13 cellular contexts compared by ENCODE assay signal in the genomic region with DNA sequence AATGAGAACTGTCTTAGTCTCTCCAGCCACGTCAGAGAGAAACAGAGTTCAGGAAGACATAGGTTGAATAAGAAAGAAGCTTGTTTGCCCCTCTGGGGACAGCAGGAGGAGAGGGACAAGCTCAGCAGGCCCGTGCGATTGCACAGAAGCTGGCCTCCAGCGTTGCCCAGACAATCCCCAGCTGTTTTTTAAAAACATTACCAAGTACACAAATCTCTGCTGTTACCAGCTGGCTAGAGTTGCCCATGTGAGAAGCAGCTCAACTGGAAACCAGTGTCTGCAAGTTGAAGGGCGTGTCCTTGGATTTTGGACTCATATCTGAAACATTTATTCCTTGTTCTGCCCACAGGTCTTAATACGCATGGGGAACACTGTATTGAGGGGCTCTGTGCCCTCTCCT.
DNase-seq lines count a peak whose midpoint lies in the region; ATAC-seq, FAIRE-seq and TF ChIP-seq lines count a peak whose summit lies in the region.
"Had no signal": no experiment of that assay in that cellular context is flagged by ENCODE, and none has a peak within 500 bp of the region (broad histone marks: within the 10 kb centered on the region; RNA-seq: fewer than 3 reads in every experiment).

No MANE protein-coding gene starts in this region.

- no peak overlapping the region for H3K4ac ChIP-seq in H9 (ENCODE audit: low read depth, low read length)
- no peak overlapping the region for H3K4ac ChIP-seq in neuronal stem cell (ENCODE audit: low read length)

- H3K9me3 Mint-ChIP-seq in CD4-positive, CD25-positive, alpha-beta regulatory T cell = peaks cover 0 to 2% (median 0%) of the 10 kb centered on the region in 7 donors
- no peaks in the 10 kb centered on the region for H3K9me3 Mint-ChIP-seq in H9

- no peak overlapping the region for H3K18ac ChIP-seq in H9 (ENCODE audit: insufficient read length, low read depth, low read length)
- no peak overlapping the region for H3K18ac ChIP-seq in neuronal stem cell (ENCODE audit: low read length)

- H4K5ac ChIP-seq in H9 (ENCODE audit: insufficient read length, low read depth, low read length) = no peak overlapping the region

- no peak for TF ChIP-seq CTCF in H9 (conservative IDR thresholded peaks at IDR 0.05)
- no peak for TF ChIP-seq CTCF in bronchial epithelial cell (IDR thresholded peaks at IDR 0.05; ENCODE audit: insufficient read depth, low read length, severe bottlenecking)

- H3K4me3 ChIP-seq in CD4-positive, CD25-positive, alpha-beta regulatory T cell (ENCODE audit: low read depth, low read length) = peak overlapping the region; percentile 70
- H3K4me3 ChIP-seq in bronchial epithelial cell (ENCODE audit: low read depth, low read length) = no peak overlapping the region
- H3K4me3 ChIP-seq in neuronal stem cell (ENCODE audit: low read length in 2 of 2) = no peak overlapping the region
- H3K4me3 ChIP-seq: gastrocnemius medialis, prostate gland had no signal

- peak overlapping the region in 3 of 4 donors; percentile 54 to 82 (median 72) for H3K4me3 Mint-ChIP-seq in CD4-positive, CD25-positive, alpha-beta regulatory T cell
- no peak overlapping the region for H3K4me3 Mint-ChIP-seq in H9

- H2BK15ac ChIP-seq in H9 (ENCODE audit: low read depth, low read length) (no peak overlapping the region), neuronal stem cell (ENCODE audit: low read length) (no peak overlapping the region)

- H3K27me3 ChIP-seq in CD4-positive, CD25-positive, alpha-beta regulatory T cell (ENCODE audit: control insufficient read depth, insufficient read depth, low read length) = no peaks in the 10 kb centered on the region
- no peaks in the 10 kb centered on the region for H3K27me3 ChIP-seq in H9 (ENCODE audit: insufficient read depth, low read length)
- no peaks in the 10 kb centered on the region for H3K27me3 ChIP-seq in bronchial epithelial cell (ENCODE audit: control insufficient read depth, insufficient read depth, low read length)
- no peaks in the 10 kb centered on the region for H3K27me3 ChIP-seq in neuronal stem cell (ENCODE audit: control insufficient read depth in 3 of 3, insufficient read depth in 3 of 3, low read depth in 1 of 3, low read length in 3 of 3)
- H3K27me3 ChIP-seq: gastrocnemius medialis had no signal

- no peak overlapping the region for H4K91ac ChIP-seq in H9 (ENCODE audit: insufficient read length, low read depth, low read length)
- H4K91ac ChIP-seq in neuronal stem cell (ENCODE audit: low read depth, low read length, poor library complexity) = no peak overlapping the region

- no peaks in the 10 kb centered on the region for H3K36me3 Mint-ChIP-seq in CD4-positive, CD25-positive, alpha-beta regulatory T cell
- H3K36me3 Mint-ChIP-seq in H9 (ENCODE audit: insufficient read depth in 1 of 3, low read depth in 3 of 3) = peaks cover 0 to 3% (median 0%) of the 10 kb centered on the region in 3 experiments; a peak in 1 of 7 replicates

- H3K23ac ChIP-seq in H9 (ENCODE audit: insufficient read length, low read depth, low read length) (no peak overlapping the region), neuronal stem cell (ENCODE audit: low read depth, low read length, poor library complexity) (no peak overlapping the region)

- no peak overlapping the region for H2BK12ac ChIP-seq in H9 (ENCODE audit: insufficient read length, low read depth, low read length)
- H2BK12ac ChIP-seq in neuronal stem cell (ENCODE audit: low read length) = no peak overlapping the region

- H3K9me3 ChIP-seq in CD4-positive, CD25-positive, alpha-beta regulatory T cell (ENCODE audit: control insufficient read depth in 2 of 2, low read length in 2 of 2) = no peaks in the 10 kb centered on the region
- H3K9me3 ChIP-seq in H9 (ENCODE audit: control insufficient read depth, low read depth, low read length) (no peaks in the 10 kb centered on the region), neuronal stem cell (replicated peaks in 1 of 2; ENCODE audit: control insufficient read depth in 2 of 2, insufficient read depth in 1 of 2, low read depth in 1 of 2, low read length in 2 of 2) (no peaks in the 10 kb centered on the region)
- H3K9me3 ChIP-seq: gastrocnemius medialis, prostate gland had no signal

- ATAC-seq in CD4-positive, CD25-positive, alpha-beta regulatory T cell (ENCODE audit: low read depth in 2 of 2) = no peak
- ATAC-seq in HG03108 (IDR thresholded peaks at IDR 0.05; ENCODE audit: unreplicated experiment) (no peak), GM21737 (IDR thresholded peaks at IDR 0.05; ENCODE audit: unreplicated experiment) (no peak)
- ATAC-seq: gastrocnemius medialis had no signal

- H3K23me2 ChIP-seq in H9 (ENCODE audit: insufficient read length, low read depth, low read length, poor library complexity, severe bottlenecking) = no peaks in the 10 kb centered on the region

- FAIRE-seq in bronchial epithelial cell (lab: Jason Lieb, UNC) = no peak

- H3K56ac ChIP-seq in H9 (ENCODE audit: insufficient read length, low read depth, low read length) = no peak overlapping the region

- peak in 1 of 3 donors; percentile 38 for DNase-seq in CD4-positive, CD25-positive, alpha-beta regulatory T cell
- DNase-seq in H9 (no peak), bronchial epithelial cell (ENCODE audit: low read depth) (peak; percentile 11), neuronal stem cell (ENCODE audit: low spot score) (no peak), GM19240 (ENCODE audit: insufficient read length, low spot score) (no peak)
- DNase-seq: DMS153, gastrocnemius medialis, left cardiac atrium, NCI-H1105 treated with DMSO at 0.1 percent for 48 hours, T-helper 9 cell had no signal

- H4K8ac ChIP-seq in H9 (replicated peaks; ENCODE audit: insufficient read length, low read depth, low read length) = no peak overlapping the region
- no peak overlapping the region for H4K8ac ChIP-seq in neuronal stem cell (ENCODE audit: low read depth, low read length)

- H3T11ph ChIP-seq in H9 (ENCODE audit: low read length) = no peak overlapping the region

- no peak overlapping the region for H2BK5ac ChIP-seq in H9 (ENCODE audit: insufficient read length, low read length)
- H2BK5ac ChIP-seq in neuronal stem cell (ENCODE audit: low read length) = no peak overlapping the region

- no peak overlapping the region for H2AFZ ChIP-seq in H9 (ENCODE audit: low read length)
- H2AFZ ChIP-seq in neuronal stem cell (ENCODE audit: low read length) = peak overlapping the region; percentile 19

- H3K27me3 Mint-ChIP-seq in CD4-positive, CD25-positive, alpha-beta regulatory T cell = no peaks in the 10 kb centered on the region
- H3K27me3 Mint-ChIP-seq in H9 (ENCODE audit: low read depth) = no peaks in the 10 kb centered on the region

- H3K27ac Mint-ChIP-seq in CD4-positive, CD25-positive, alpha-beta regulatory T cell = peak overlapping the region; percentile 97 to 100 (median 97)
- H3K27ac Mint-ChIP-seq in H9 = peak overlapping the region; percentile 17 to 42 (median 38); a peak in 4 of 7 replicates

- H2AK5ac ChIP-seq in H9 (ENCODE audit: insufficient read length, low read length) (no peak overlapping the region), neuronal stem cell (ENCODE audit: low read depth, low read length) (no peak overlapping the region)

- H3K36me3 ChIP-seq in CD4-positive, CD25-positive, alpha-beta regulatory T cell (ENCODE audit: control insufficient read depth, insufficient read depth, low read length) = no peaks in the 10 kb centered on the region
- H3K36me3 ChIP-seq in bronchial epithelial cell (ENCODE audit: control insufficient read depth, insufficient read depth, low read length) (no peaks in the 10 kb centered on the region), neuronal stem cell (replicated peaks in 1 of 2; ENCODE audit: control insufficient read depth in 2 of 2, insufficient read depth in 2 of 2, low read length in 2 of 2) (no peaks in the 10 kb centered on the region)
- H3K36me3 ChIP-seq: gastrocnemius medialis, prostate gland had no signal

- H3K79me1 ChIP-seq in H9 (ENCODE audit: insufficient read depth, low read depth, low read length, poor library complexity, severe bottlenecking) (no peaks in the 10 kb centered on the region), neuronal stem cell (ENCODE audit: low read depth, low read length) (no peaks in the 10 kb centered on the region)

- H3K4me2 ChIP-seq in H9 (ENCODE audit: insufficient read depth, insufficient read length, low read length) (no peak overlapping the region), neuronal stem cell (ENCODE audit: insufficient read depth, low read length, poor library complexity, severe bottlenecking) (no peak overlapping the region)

- H2BK120ac ChIP-seq in H9 (ENCODE audit: low read depth, low read length, poor library complexity, severe bottlenecking) (no peak overlapping the region), neuronal stem cell (ENCODE audit: low read depth, low read length) (no peak overlapping the region)

- H3K4me1 Mint-ChIP-seq in CD4-positive, CD25-positive, alpha-beta regulatory T cell = peaks cover 42 to 98% (median 77%) of the 10 kb centered on the region in 4 donors
- H3K4me1 Mint-ChIP-seq in H9 = peaks cover 46 to 47% of the 10 kb centered on the region in 2 experiments

- WGBS in H9 (ENCODE audit: extremely low coverage, insufficient read length, low lambda C conversion rate) = no CpG with 5 or more reads among the region's 6 CpGs
- WGBS in neuronal stem cell (ENCODE audit: extremely low coverage in 2 of 2, insufficient read length in 2 of 2, insufficient replicate concordance in 1 of 2), 2 donors = no CpG with 5 or more reads among the region's 6 CpGs

- H3K14ac ChIP-seq in H9 (ENCODE audit: insufficient read depth, low read length) (no peak overlapping the region), neuronal stem cell (ENCODE audit: low read length) (no peak overlapping the region)

- H3K27ac ChIP-seq in CD4-positive, CD25-positive, alpha-beta regulatory T cell (ENCODE audit: insufficient read depth, low read length, poor library complexity, severe bottlenecking) = peak overlapping the region; percentile 87
- H3K27ac ChIP-seq in H9 (ENCODE audit: insufficient read length, low read depth, low read length) (no peak overlapping the region), neuronal stem cell (replicated peaks; ENCODE audit: low read length) (no peak overlapping the region)
- H3K27ac ChIP-seq: gastrocnemius medialis, prostate gland had no signal

- H2BK20ac ChIP-seq in H9 (ENCODE audit: low read depth, low read length, poor library complexity, severe bottlenecking) = no peak overlapping the region

- H4K20me1 ChIP-seq in H9 (ENCODE audit: control insufficient read depth, insufficient read depth, insufficient read length) = no peaks in the 10 kb centered on the region

- H3K9ac ChIP-seq in H9 (ENCODE audit: extremely low read depth, insufficient read length, low read length) = no peak overlapping the region
- no peak overlapping the region for H3K9ac ChIP-seq in neuronal stem cell (ENCODE audit: low read depth, low read length, poor library complexity)

- H3K4me1 ChIP-seq in CD4-positive, CD25-positive, alpha-beta regulatory T cell (ENCODE audit: control insufficient read depth, insufficient read depth, low read length, poor library complexity, severe bottlenecking) = peaks cover 70% of the 10 kb centered on the region
- H3K4me1 ChIP-seq in H9 (ENCODE audit: insufficient read depth, low read length) (peaks cover 20% of the 10 kb centered on the region; the same call in 1 of the 2 replicates), neuronal stem cell (ENCODE audit: control insufficient read depth in 2 of 2, insufficient read depth in 1 of 2, low read depth in 1 of 2, low read length in 2 of 2) (peaks cover 6 to 9% of the 10 kb centered on the region in 2 donors)
- H3K4me1 ChIP-seq: gastrocnemius medialis, prostate gland had no signal

- H3K79me2 ChIP-seq in H9 (ENCODE audit: insufficient read depth, low read length) = no peaks in the 10 kb centered on the region

Comparison
In these comparisons a context has a peak if more than half of its experiments do, and no peak if none do; other contexts are left out.
1. H3K4me3 Mint-ChIP-seq: peak in CD4-positive, CD25-positive, alpha-beta regulatory T cell (3 of 4); none in H9 (0 of 2).